Comparison of ENCODE assay signal across 11 cellular contexts in the genomic region with DNA sequence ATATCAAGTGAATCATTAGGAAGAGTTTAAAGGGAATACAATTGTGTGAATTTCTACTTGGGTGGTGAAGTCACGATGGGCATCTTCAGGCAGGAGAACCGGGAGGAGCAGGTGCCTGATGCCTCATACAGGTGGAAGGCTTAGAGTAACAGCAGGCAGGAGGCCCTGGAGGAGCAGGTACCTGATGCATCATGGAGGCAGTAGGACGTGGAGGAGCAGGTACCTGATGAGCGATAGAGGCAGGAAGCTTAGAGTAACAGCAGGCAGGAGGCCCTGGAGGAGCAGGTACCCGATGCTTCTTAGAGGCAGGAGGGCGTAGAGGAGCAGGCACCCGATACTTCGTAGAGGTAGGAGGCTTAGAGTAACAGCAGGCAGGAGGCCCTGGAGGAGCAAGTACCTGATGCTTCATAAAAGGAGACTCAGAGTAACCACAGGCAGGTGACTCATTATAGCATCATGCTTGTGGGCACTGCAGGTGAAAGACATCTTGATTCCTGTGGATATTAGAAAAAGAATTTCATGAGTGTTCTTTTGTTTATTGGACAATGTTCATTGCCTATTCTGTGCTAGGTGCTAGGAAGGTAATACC.
DNase-seq lines count a peak whose midpoint lies in the region; ATAC-seq and TF ChIP-seq lines count a peak whose summit lies in the region.
"Had no signal": no experiment of that assay in that cellular context is flagged by ENCODE, and none has a peak within 500 bp of the region (broad histone marks: within the 10 kb centered on the region; RNA-seq: fewer than 3 reads in every experiment).

No MANE protein-coding gene starts in this region.

- H3K36me3 Mint-ChIP-seq in activated CD4-positive, alpha-beta T cell treated with anti-CD3 and anti-CD28 coated beads, Interleukin-2, amount 10 ng/mL, durations not matched to agents 24 days and 14 days (ENCODE audit: low read depth), result peaks cover 16% of the 10 kb centered on the region

- H3K4me3 ChIP-seq in epithelial cell of esophagus (ENCODE audit: low read length), result no peak overlapping the region
- H3K4me3 ChIP-seq: lung had no signal

- peak overlapping the region; percentile 55 for H3K27ac Mint-ChIP-seq in activated CD4-positive, alpha-beta T cell treated with anti-CD3 and anti-CD28 coated beads, Interleukin-2, amount 10 ng/mL, durations not matched to agents 24 days and 14 days

- peak; percentile 64 for DNase-seq in activated effector memory CD4-positive, alpha-beta T cell treated with anti-CD3 and anti-CD28 coated beads, Interleukin-2, amount 50 U/mL, for 16 hours
- no peak for DNase-seq in activated effector memory CD4-positive, alpha-beta T cell treated with Interleukin-2 at 50 U/mL for 16 hours
- DNase-seq in activated CD4-positive, alpha-beta T cell treated with anti-CD3 and anti-CD28 coated beads, Interleukin-2, amount 10 ng/mL, durations not matched to agents 24 days and 14 days, result no peak
- DNase-seq in epithelial cell of esophagus (ENCODE audit: low read depth) (peak; percentile 91), ureter (ENCODE audit: low spot score) (no peak)
- peak; percentile 26 for DNase-seq in stimulated activated naive CD8-positive, alpha-beta T cell treated with anti-CD3 and anti-CD28 coated beads, Interleukin-15, Interleukin-2, amounts not matched to agents 100 U/mL and 50 U/mL, for 24 hours
- DNase-seq: Kasumi-1, right cardiac atrium had no signal

- no peaks in the 10 kb centered on the region for H3K27me3 Mint-ChIP-seq in activated CD4-positive, alpha-beta T cell treated with anti-CD3 and anti-CD28 coated beads, Interleukin-2, amount 10 ng/mL, durations not matched to agents 24 days and 14 days

- peaks cover 8% of the 10 kb centered on the region for H3K9me3 Mint-ChIP-seq in activated CD4-positive, alpha-beta T cell treated with anti-CD3 and anti-CD28 coated beads, Interleukin-2, amount 10 ng/mL, durations not matched to agents 24 days and 14 days

- TF ChIP-seq CTCF in epithelial cell of esophagus (IDR thresholded peaks at IDR 0.05; ENCODE audit: insufficient read depth, low read depth, low read length, missing control alignments), result no peak

- H3K4me1 Mint-ChIP-seq in activated CD4-positive, alpha-beta T cell treated with anti-CD3 and anti-CD28 coated beads, Interleukin-2, amount 10 ng/mL, durations not matched to agents 24 days and 14 days, result peaks cover 19% of the 10 kb centered on the region

- H3K4me3 Mint-ChIP-seq in activated CD4-positive, alpha-beta T cell treated with anti-CD3 and anti-CD28 coated beads, Interleukin-2, amount 10 ng/mL, durations not matched to agents 24 days and 14 days, result peak overlapping the region; percentile 23

- ATAC-seq in stimulated activated naive CD8-positive, alpha-beta T cell treated with anti-CD3 and anti-CD28 coated beads, Interleukin-15, Interleukin-2, amounts not matched to agents 100 U/mL and 50 U/mL, for 24 hours, result peak; percentile 85
- ATAC-seq in GM18868 (IDR thresholded peaks at IDR 0.05; ENCODE audit: unreplicated experiment), result no peak
- ATAC-seq in GM19328 (IDR thresholded peaks at IDR 0.05; ENCODE audit: unreplicated experiment), result no peak
- ATAC-seq: right cardiac atrium had no signal

- intact Hi-C loops in activated CD4-positive, alpha-beta T cell treated with anti-CD3 and anti-CD28 coated beads, Interleukin-2, amount 10 ng/mL, durations not matched to agents 24 days and 14 days (cut with micrococcal nuclease), result no loop called here

Comparison
In these comparisons a context has a peak if more than half of its experiments do, and no peak if none do; other contexts are left out.
1. DNase-seq: peak in activated effector memory CD4-positive, alpha-beta T cell treated with anti-CD3 and anti-CD28 coated beads, Interleukin-2, amount 50 U/mL, for 16 hours (single experiment), epithelial cell of esophagus (single experiment) and stimulated activated naive CD8-positive, alpha-beta T cell treated with anti-CD3 and anti-CD28 coated beads, Interleukin-15, Interleukin-2, amounts not matched to agents 100 U/mL and 50 U/mL, for 24 hours (single experiment); none in activated effector memory CD4-positive, alpha-beta T cell treated with Interleukin-2 at 50 U/mL for 16 hours (single experiment), activated CD4-positive, alpha-beta T cell treated with anti-CD3 and anti-CD28 coated beads, Interleukin-2, amount 10 ng/mL, durations not matched to agents 24 days and 14 days (single experiment) and ureter (single experiment).